ENCODE assay signal across 8 cellular contexts in genomic region chr6:35602133-35602946, GRCh38.
DNase-seq lines count a peak whose midpoint lies in the region; ATAC-seq, FAIRE-seq and TF ChIP-seq lines count a peak whose summit lies in the region.

No MANE protein-coding gene starts in this region.

- WGBS in pancreas, 2 donors, result 57 to 63% methylated on average over 6 of the region's 6 CpGs

- TF ChIP-seq CTCF in pancreas (IDR thresholded peaks at IDR 0.05), result no peak

- no peaks in the 10 kb centered on the region for H3K9me3 ChIP-seq in pancreas

- H3K27me3 ChIP-seq in pancreas, result no peaks in the 10 kb centered on the region

- peaks cover 35 to 37% (median 37%) of the 10 kb centered on the region in 3 donors for H3K4me1 ChIP-seq in pancreas

- FAIRE-seq in GM19239 (lab: Jason Lieb, UNC) (peak; percentile 67), pancreas (lab: Jason Lieb, UNC) (no peak)

- intact Hi-C loops in pancreas (cut with DNase I), result no loop called here

- H3K4me3 ChIP-seq in pancreas, result no peak overlapping the region

- ATAC-seq in SK-N-SH treated with all-trans-retinoic acid at 6 μM for 48 hours, result peak; percentile 31
- peak; percentile 21 to 64 (median 48) for ATAC-seq in pancreas
- ATAC-seq in HG03095 (IDR thresholded peaks at IDR 0.05; ENCODE audit: unreplicated experiment), result no peak
- no peak for ATAC-seq in GM21423 (IDR thresholded peaks at IDR 0.05; ENCODE audit: unreplicated experiment)

- no peaks in the 10 kb centered on the region for H3K36me3 ChIP-seq in pancreas

- no peak for DNase-seq in GM19239 (ENCODE audit: insufficient read length, low spot score)
- DNase-seq in fibroblast of gingiva (ENCODE audit: low read depth), result peak; percentile 78
- DNase-seq in pancreas, result no peak
- no peak for DNase-seq in NCI-H82 treated with DMSO at 0.1 percent for 48 hours (lab: John Stamatoyannopoulos, UW; ENCODE audit: unreplicated experiment)
- DNase-seq in NCI-H2029 treated with DMSO at 0.1 percent for 48 hours (lab: John Stamatoyannopoulos, UW), result no peak

- peak overlapping the region; percentile 28 to 71 (median 56) for H3K27ac ChIP-seq in pancreas

TF ChIP-seq in SK-N-SH treated with all-trans-retinoic acid at 6 μM for 48 hours, 23 proteins besides CTCF, POLR2A, EP300 and RAD21:
- no peak for TF ChIP-seq PPARA (CRISPR knock-in tag; IDR thresholded peaks at IDR 0.05; ENCODE audit: borderline replicate concordance)
- no peak for TF ChIP-seq GLIS3 (CRISPR knock-in tag; IDR thresholded peaks at IDR 0.05)
- TF ChIP-seq ZC3H10 (CRISPR knock-in tag; IDR thresholded peaks at IDR 0.05), result peak; percentile 55; the same call in 1 of the 2 replicates
- TF ChIP-seq CREB5 (CRISPR knock-in tag; IDR thresholded peaks at IDR 0.05; ENCODE audit: low read depth), result no peak
- no peak for TF ChIP-seq SNAI2 (CRISPR knock-in tag; IDR thresholded peaks at IDR 0.05)
- TF ChIP-seq ESRRG (CRISPR knock-in tag; IDR thresholded peaks at IDR 0.05), result no peak
- no peak for TF ChIP-seq RARB (CRISPR knock-in tag; IDR thresholded peaks at IDR 0.05)

Comparison
In these comparisons a context has a peak if more than half of its experiments do, and no peak if none do; other contexts are left out.
1. ATAC-seq: peak in SK-N-SH treated with all-trans-retinoic acid at 6 μM for 48 hours (single experiment) and pancreas (4 of 4); none in HG03095 (single experiment) and GM21423 (single experiment).